ENCODE assay signal across 8 cellular contexts in the genomic region with DNA sequence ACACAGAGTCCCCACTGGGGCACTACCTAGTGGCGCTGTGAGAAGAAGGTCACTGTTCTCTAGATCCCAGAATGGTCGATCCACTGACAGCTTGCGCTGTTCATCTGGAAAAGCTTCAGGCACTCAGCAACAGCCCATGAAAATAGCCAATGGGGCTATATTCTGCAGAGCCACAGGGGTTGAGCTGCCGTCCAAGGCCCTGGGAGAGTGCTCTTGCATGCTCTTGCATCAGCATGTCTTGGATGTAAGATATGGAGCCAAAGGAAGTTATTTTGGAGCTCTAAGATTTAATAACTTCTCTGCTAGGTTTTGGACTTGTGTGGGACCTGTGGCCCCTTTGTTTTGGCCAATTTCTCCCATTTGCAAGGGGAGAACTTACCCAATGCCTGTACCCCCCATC.
"Had no signal": no experiment of that assay in that cellular context is flagged by ENCODE, and none has a peak within 500 bp of the region (broad histone marks: within the 10 kb centered on the region; RNA-seq: fewer than 3 reads in every experiment).

No MANE protein-coding gene starts in this region.

- H2AFZ ChIP-seq: GM23248 had no signal

- FAIRE-seq: H1, H54, HepG2 had no signal

- H3K4me3 ChIP-seq: GM23248 had no signal

- H3K27ac Mint-ChIP-seq: IgD-negative memory B cell had no signal

- H3K36me3 Mint-ChIP-seq: IgD-negative memory B cell had no signal

- H3K9ac ChIP-seq: GM23248 had no signal

- H3K27ac ChIP-seq: GM23248 had no signal

- H3K4me1 Mint-ChIP-seq: H9, IgD-negative memory B cell had no signal

- H3K4me3 Mint-ChIP-seq: H9, IgD-negative memory B cell had no signal

- H3K27me3 Mint-ChIP-seq: IgD-negative memory B cell had no signal

- ATAC-seq: HepG2 had no signal

- DNase-seq: GM23248, H9, HCEC 1CT, KG1 had no signal
